Comparison of ENCODE assay signal across 18 cellular contexts in genomic region chr18:8081267-8081666, GRCh38.
DNase-seq lines count a peak whose midpoint lies in the region; ATAC-seq and TF ChIP-seq lines count a peak whose summit lies in the region.
"Had no signal": no experiment of that assay in that cellular context is flagged by ENCODE, and none has a peak within 500 bp of the region (broad histone marks: within the 10 kb centered on the region; RNA-seq: fewer than 3 reads in every experiment).

No MANE protein-coding gene starts in this region.

- H3K27me3 Mint-ChIP-seq in MCF 10A (ENCODE audit: insufficient read depth, unreplicated experiment) (no peaks in the 10 kb centered on the region), endodermal cell (ENCODE audit: insufficient read depth) (no peaks in the 10 kb centered on the region)

- intact Hi-C loops in MCF 10A (cut with micrococcal nuclease), result loop anchor here (10.0 kb wide), 2 partner anchors 286 to 806 kb away; no protein-coding TSS in a partner anchor
- intact Hi-C loops in breast epithelium (cut with DNase I; ENCODE audit: low total_unique reads), result no loop called here
- intact Hi-C loops in upper lobe of right lung (cut with DNase I), result no loop called here
- intact Hi-C loops in transverse colon (cut with DNase I; ENCODE audit: low total_unique reads), result no loop called here

- POLR2A ChIA-PET in MCF 10A (lab: Yijun Ruan, JAX), result interaction anchor here (0.6 kb wide), 1 partner anchor 209 kb away, joined by 3 read pairs; no protein-coding TSS in a partner anchor

- H3K36me3 Mint-ChIP-seq in MCF 10A (ENCODE audit: insufficient read depth, unreplicated experiment) (peaks cover 39% of the 10 kb centered on the region), endodermal cell (ENCODE audit: low read depth) (peaks cover 8% of the 10 kb centered on the region)

- TF ChIP-seq EP300 in transverse colon (IDR thresholded peaks at IDR 0.05; ENCODE audit: low read depth), result no peak

- no peaks in the 10 kb centered on the region for H3K4me1 ChIP-seq in breast epithelium
- H3K4me1 ChIP-seq in endodermal cell (ENCODE audit: control insufficient read depth, insufficient read depth, low read length), result peaks cover 23% of the 10 kb centered on the region
- H3K4me1 ChIP-seq in upper lobe of right lung, result no peaks in the 10 kb centered on the region
- H3K4me1 ChIP-seq in transverse colon, result no peaks in the 10 kb centered on the region

- peak; percentile 57 for ATAC-seq in upper lobe of right lung
- ATAC-seq: HCT116 had no signal

- no peak for DNase-seq in MCF 10A (ENCODE audit: unreplicated experiment)
- no peak for DNase-seq in breast epithelium (ENCODE audit: low spot score in 2 of 2)
- DNase-seq in NCI-H510A (lab: John Stamatoyannopoulos, UW), result peak; percentile 30
- no peak for DNase-seq in endodermal cell
- no peak for DNase-seq in upper lobe of right lung
- no peak for DNase-seq in transverse colon
- DNase-seq in D341Med (ENCODE audit: low spot score), result no peak
- DNase-seq: DMS 273 treated with DMSO at 0.1 percent for 48 hours, GDM1, IMR-90, NCI-H1105, NCI-H446, NCI-H82, OCI-M1, Right ventricle myocardium superior had no signal

- WGBS in endodermal cell (ENCODE audit: insufficient coverage in 1 of 2, insufficient read length in 1 of 2), 2 experiments, result 53 to 89% methylated on average over 1 of the region's 1 CpG
- WGBS in transverse colon (ENCODE audit: low coverage in 1 of 2), 2 donors, result 22% methylated on average over 1 of the region's 1 CpG; no CpG with 5 or more reads in 1 of the 2 donors

- H3K4me3 ChIP-seq in breast epithelium (no peak overlapping the region), endodermal cell (ENCODE audit: low read length) (peak overlapping the region; percentile 20), upper lobe of right lung (no peak overlapping the region), transverse colon (no peak overlapping the region)

- no peak overlapping the region for H3K9ac ChIP-seq in endodermal cell (ENCODE audit: extremely low read depth, low read length, poor library complexity, severe bottlenecking)
- H3K9ac ChIP-seq: KMS-11 had no signal

- H3K9me3 ChIP-seq in breast epithelium (no peaks in the 10 kb centered on the region), endodermal cell (ENCODE audit: control insufficient read depth, low read length) (no peaks in the 10 kb centered on the region), upper lobe of right lung (no peaks in the 10 kb centered on the region), transverse colon (no peaks in the 10 kb centered on the region)

- TF ChIP-seq CTCF in MCF 10A (IDR thresholded peaks at IDR 0.05; ENCODE audit: unreplicated experiment) (no peak), breast epithelium (IDR thresholded peaks at IDR 0.05) (no peak), endodermal cell (conservative IDR thresholded peaks at IDR 0.05) (peak; percentile 11), upper lobe of right lung (IDR thresholded peaks at IDR 0.05) (no peak), transverse colon (IDR thresholded peaks at IDR 0.05) (no peak)

- no peaks in the 10 kb centered on the region for H3K36me3 ChIP-seq in breast epithelium
- peaks cover 13% of the 10 kb centered on the region for H3K36me3 ChIP-seq in endodermal cell (ENCODE audit: control insufficient read depth, insufficient read depth, low read length)
- peaks cover 8% of the 10 kb centered on the region for H3K36me3 ChIP-seq in upper lobe of right lung
- no peaks in the 10 kb centered on the region for H3K36me3 ChIP-seq in transverse colon

- in situ Hi-C loops in transverse colon (cut with MboI; ENCODE audit: low pct_ligation_motif_present in 1 of 4, low pct_unique_long_range_greater_than_20kb in 1 of 4, low sequenced_read_pairs in 3 of 4), result loop anchor here in 1 of 4 donors (25.0 kb wide), 1 partner anchor 94 kb away; no protein-coding TSS in a partner anchor

- no peak overlapping the region for H3K27ac ChIP-seq in breast epithelium
- H3K27ac ChIP-seq in endodermal cell (ENCODE audit: low read depth, low read length), result no peak overlapping the region
- no peak overlapping the region for H3K27ac ChIP-seq in upper lobe of right lung
- H3K27ac ChIP-seq in transverse colon, result no peak overlapping the region
- H3K27ac ChIP-seq: KMS-11 had no signal

- H3K9me3 Mint-ChIP-seq in MCF 10A (ENCODE audit: unreplicated experiment), result no peaks in the 10 kb centered on the region
- H3K9me3 Mint-ChIP-seq in endodermal cell, result no peaks in the 10 kb centered on the region
- H3K9me3 Mint-ChIP-seq: T-helper 1 cell treated with Interleukin-12 subunit alpha and Interleukin-12 subunit beta and Interleukin-4 antibody, amounts not matched to agents 30 μg/mL and 1 μg/mL, for 36 hours had no signal

- CTCF ChIA-PET in MCF 10A (lab: Yijun Ruan, JAX), result no interaction called here

- no peaks in the 10 kb centered on the region for H3K27me3 ChIP-seq in breast epithelium
- no peaks in the 10 kb centered on the region for H3K27me3 ChIP-seq in endodermal cell (ENCODE audit: control insufficient read depth, insufficient read depth, low read length, poor library complexity, severe bottlenecking)
- H3K27me3 ChIP-seq in upper lobe of right lung, result no peaks in the 10 kb centered on the region
- H3K27me3 ChIP-seq in transverse colon, result no peaks in the 10 kb centered on the region

- H3K4me3 Mint-ChIP-seq in MCF 10A (ENCODE audit: unreplicated experiment), result no peak overlapping the region
- H3K4me3 Mint-ChIP-seq in endodermal cell, result no peak overlapping the region
- H3K4me3 Mint-ChIP-seq: T-helper 1 cell treated with Interleukin-12 subunit alpha and Interleukin-12 subunit beta and Interleukin-4 antibody, amounts not matched to agents 30 μg/mL and 1 μg/mL, for 36 hours had no signal

- no TSS peak for BruUV-seq in MCF 10A (replicated peaks; lab: Mats Ljungman, UMichigan)

- no peak for TF ChIP-seq POLR2A in breast epithelium (IDR thresholded peaks at IDR 0.05)
- no peak for TF ChIP-seq POLR2A in transverse colon (IDR thresholded peaks at IDR 0.05)

- H3K4me1 Mint-ChIP-seq in MCF 10A (ENCODE audit: insufficient read depth, unreplicated experiment), result no peaks in the 10 kb centered on the region
- peaks cover 42% of the 10 kb centered on the region for H3K4me1 Mint-ChIP-seq in endodermal cell

- peak overlapping the region; percentile 61 for H3K27ac Mint-ChIP-seq in MCF 10A (ENCODE audit: low read depth, unreplicated experiment)
- no peak overlapping the region for H3K27ac Mint-ChIP-seq in endodermal cell
- H3K27ac Mint-ChIP-seq: T-helper 1 cell treated with Interleukin-12 subunit alpha and Interleukin-12 subunit beta and Interleukin-4 antibody, amounts not matched to agents 30 μg/mL and 1 μg/mL, for 36 hours had no signal
